In genomic region chr5:133421394-133421793, GRCh38 we compare ENCODE assay signal across 7 cellular contexts.
DNase-seq lines count a peak whose midpoint lies in the region; ATAC-seq and TF ChIP-seq lines count a peak whose summit lies in the region.

No MANE protein-coding gene starts in this region.

- H3K27ac ChIP-seq in GM23248 (no peak overlapping the region), SU-DHL-6 (ENCODE audit: low read depth, low read length) (no peak overlapping the region)

- H2AFZ ChIP-seq in GM23248 (no peak overlapping the region), SU-DHL-6 (ENCODE audit: low read depth, low read length, severe bottlenecking) (no peak overlapping the region)

- DNase-seq in D341Med (ENCODE audit: low spot score) (peak; percentile 64), GM23248 (peak; percentile 43), kidney epithelial cell (ENCODE audit: low read depth) (no peak), DMS153 treated with DMSO at 0.1 percent for 48 hours (lab: John Stamatoyannopoulos, UW; ENCODE audit: unreplicated experiment) (no peak)

- H3F3A ChIP-seq in GM23248 (ENCODE audit: insufficient read depth) = no peaks in the 10 kb centered on the region
- no peaks in the 10 kb centered on the region for H3F3A ChIP-seq in SU-DHL-6 (ENCODE audit: insufficient read depth)

- no peaks in the 10 kb centered on the region for H4K20me1 ChIP-seq in GM23248 (ENCODE audit: insufficient read depth)
- no peaks in the 10 kb centered on the region for H4K20me1 ChIP-seq in SU-DHL-6 (ENCODE audit: low read depth, low read length)

- H3K27me3 ChIP-seq in GM23248 (replicated peaks; ENCODE audit: insufficient read depth) (peaks cover 3% of the 10 kb centered on the region; the same call in 1 of the 2 replicates), SU-DHL-6 (ENCODE audit: low read length) (no peaks in the 10 kb centered on the region), kidney epithelial cell (ENCODE audit: control insufficient read depth, insufficient read depth, low read length) (peaks cover 7% of the 10 kb centered on the region)

- H3K4me2 ChIP-seq in GM23248 (ENCODE audit: unreplicated experiment) = no peak overlapping the region
- H3K4me2 ChIP-seq in SU-DHL-6 (ENCODE audit: low read depth, low read length, poor library complexity, severe bottlenecking) = no peak overlapping the region

- in situ Hi-C loops in GM23248 (cut with MboI) = no loop called here

- WGBS in GM23248 (ENCODE audit: low coverage in 1 of 2, low lambda C conversion rate in 2 of 2, missing lambda C conversion rate in 2 of 2), 2 experiments = 49 to 53% methylated on average over 8 of the region's 8 CpGs

- H3K4me3 ChIP-seq in GM23248 (no peak overlapping the region), SU-DHL-6 (ENCODE audit: insufficient read depth, low read length, poor library complexity, severe bottlenecking) (no peak overlapping the region), kidney epithelial cell (ENCODE audit: low read depth, low read length) (no peak overlapping the region)

- H3K9me3 ChIP-seq in GM23248 (ENCODE audit: low read depth) = no peaks in the 10 kb centered on the region
- no peaks in the 10 kb centered on the region for H3K9me3 ChIP-seq in SU-DHL-6 (ENCODE audit: insufficient read depth, low read length)

- ATAC-seq in activated CD4-positive, CD25-positive, alpha-beta regulatory T cell treated with anti-CD3 and anti-CD28 coated beads, Interleukin-2, amount 50 U/mL, for 24 hours = no peak
- no peak for ATAC-seq in GM21619 (IDR thresholded peaks at IDR 0.05; ENCODE audit: unreplicated experiment)

- TF ChIP-seq CTCF in SU-DHL-6 (IDR thresholded peaks at IDR 0.05; ENCODE audit: insufficient read depth, low read length, poor library complexity, severe bottlenecking) = peak; percentile 23
- TF ChIP-seq CTCF in kidney epithelial cell (IDR thresholded peaks at IDR 0.05; ENCODE audit: insufficient read depth, low read length, poor library complexity, severe bottlenecking) = peak; percentile 44

- no peaks in the 10 kb centered on the region for H3K9me2 ChIP-seq in GM23248 (ENCODE audit: insufficient read depth)
- H3K9me2 ChIP-seq in SU-DHL-6 (replicated peaks; ENCODE audit: insufficient read depth, low read length) = no peaks in the 10 kb centered on the region

- H3K79me2 ChIP-seq in GM23248 (ENCODE audit: insufficient read depth) = no peaks in the 10 kb centered on the region
- H3K79me2 ChIP-seq in SU-DHL-6 (ENCODE audit: insufficient read depth, low read length) = no peaks in the 10 kb centered on the region

- no peak overlapping the region for H3K9ac ChIP-seq in GM23248
- H3K9ac ChIP-seq in SU-DHL-6 (ENCODE audit: low read length) = no peak overlapping the region

- no peaks in the 10 kb centered on the region for H3K36me3 ChIP-seq in GM23248 (ENCODE audit: low read depth)
- no peaks in the 10 kb centered on the region for H3K36me3 ChIP-seq in SU-DHL-6 (ENCODE audit: low read length)
- H3K36me3 ChIP-seq in kidney epithelial cell (ENCODE audit: control insufficient read depth, insufficient read depth, low read length) = no peaks in the 10 kb centered on the region

- H3K4me1 ChIP-seq in GM23248 (ENCODE audit: insufficient read depth) = no peaks in the 10 kb centered on the region

Comparison
In these comparisons a context has a peak if more than half of its experiments do, and no peak if none do; other contexts are left out.
1. DNase-seq: peak in D341Med (single experiment) and GM23248 (single experiment); none in kidney epithelial cell (single experiment) and DMS153 treated with DMSO at 0.1 percent for 48 hours (single experiment).